10 cellular contexts compared by ENCODE assay signal in genomic region chr2:202780514-202781021, GRCh38.
DNase-seq lines count a peak whose midpoint lies in the region; ATAC-seq, FAIRE-seq and TF ChIP-seq lines count a peak whose summit lies in the region.
"Had no signal": no experiment of that assay in that cellular context is flagged by ENCODE, and none has a peak within 500 bp of the region (broad histone marks: within the 10 kb centered on the region; RNA-seq: fewer than 3 reads in every experiment).

No MANE protein-coding gene starts in this region.

- intact Hi-C loops in posterior vena cava (cut with DNase I): no loop called here

- DNase-seq in GM10248 (ENCODE audit: extremely low spot score) (peak; percentile 31), bronchial epithelial cell (ENCODE audit: low read depth) (peak; percentile 100), NCI-H1436 treated with DMSO at 0.1 percent for 48 hours (lab: John Stamatoyannopoulos, UW) (no peak), posterior vena cava (ENCODE audit: low spot score) (no peak), NCI-H2081 (lab: John Stamatoyannopoulos, UW) (no peak)
- DNase-seq in effector memory CD8-positive, alpha-beta T cell: no peak

- peak; percentile 86 for ATAC-seq in GM19467 (IDR thresholded peaks at IDR 0.05; ENCODE audit: unreplicated experiment)
- peak; percentile 96 for ATAC-seq in HG03342 (IDR thresholded peaks at IDR 0.05; ENCODE audit: unreplicated experiment)
- no peak for ATAC-seq in effector memory CD8-positive, alpha-beta T cell (replicated peaks)

- H3K4me3 Mint-ChIP-seq in effector memory CD8-positive, alpha-beta T cell: no peak overlapping the region
- H3K4me3 Mint-ChIP-seq: activated T-helper 1 cell treated with anti-CD3 and anti-CD28 coated beads, Interleukin-12 subunit alpha, Interleukin-12 subunit beta, Interleukin-2, Interleukin-4 antibody, amounts not matched to agents 30 ng/mL and 10 ng/mL and 1 ng/mL, durations not matched to agents 14 hours and 24 hours and 36 hours had no signal

- H3K27me3 Mint-ChIP-seq in effector memory CD8-positive, alpha-beta T cell: no peaks in the 10 kb centered on the region

- peak; percentile 86 for FAIRE-seq in bronchial epithelial cell (lab: Jason Lieb, UNC)

- no peaks in the 10 kb centered on the region for H3K4me1 Mint-ChIP-seq in effector memory CD8-positive, alpha-beta T cell (ENCODE audit: low read depth in 2 of 2)

- no peak for TF ChIP-seq CTCF in GM10248 (IDR thresholded peaks at IDR 0.05; ENCODE audit: control extremely low read depth, extremely low read depth, low read depth, missing control alignments)
- TF ChIP-seq CTCF in bronchial epithelial cell (IDR thresholded peaks at IDR 0.05; ENCODE audit: insufficient read depth, low read length, severe bottlenecking): no peak

- H3K27ac Mint-ChIP-seq in effector memory CD8-positive, alpha-beta T cell: no peak overlapping the region
- H3K27ac Mint-ChIP-seq: activated T-helper 1 cell treated with anti-CD3 and anti-CD28 coated beads, Interleukin-12 subunit alpha, Interleukin-12 subunit beta, Interleukin-2, Interleukin-4 antibody, amounts not matched to agents 30 ng/mL and 10 ng/mL and 1 ng/mL, durations not matched to agents 14 hours and 24 hours and 36 hours had no signal

- POLR2A ChIA-PET in GM10248 (lab: Yijun Ruan, JAX): no interaction called here

- no peaks in the 10 kb centered on the region for H3K36me3 ChIP-seq in bronchial epithelial cell (ENCODE audit: control insufficient read depth, insufficient read depth, low read length)

- CTCF ChIA-PET in GM10248 (lab: Yijun Ruan, JAX): no interaction called here

- H3K9me3 Mint-ChIP-seq in effector memory CD8-positive, alpha-beta T cell: no peaks in the 10 kb centered on the region
- H3K9me3 Mint-ChIP-seq: activated T-helper 1 cell treated with anti-CD3 and anti-CD28 coated beads, Interleukin-12 subunit alpha, Interleukin-12 subunit beta, Interleukin-2, Interleukin-4 antibody, amounts not matched to agents 30 ng/mL and 10 ng/mL and 1 ng/mL, durations not matched to agents 14 hours and 24 hours and 36 hours had no signal

- peaks cover 24% of the 10 kb centered on the region for H3K36me3 Mint-ChIP-seq in effector memory CD8-positive, alpha-beta T cell (ENCODE audit: insufficient read depth)

- H3K27me3 ChIP-seq in bronchial epithelial cell (ENCODE audit: control insufficient read depth, insufficient read depth, low read length): no peaks in the 10 kb centered on the region

- H3K4me3 ChIP-seq in bronchial epithelial cell (ENCODE audit: low read depth, low read length): no peak overlapping the region
- H3K4me3 ChIP-seq: HAP-1 had no signal

Comparison
In these comparisons a context has a peak if more than half of its experiments do, and no peak if none do; other contexts are left out.
1. DNase-seq: peak in GM10248 (single experiment) and bronchial epithelial cell (single experiment); none in NCI-H1436 treated with DMSO at 0.1 percent for 48 hours (single experiment), effector memory CD8-positive, alpha-beta T cell (0 of 3), posterior vena cava (single experiment) and NCI-H2081 (0 of 2).